Comparison of ENCODE assay signal across 1 cellular context in the genomic region with DNA sequence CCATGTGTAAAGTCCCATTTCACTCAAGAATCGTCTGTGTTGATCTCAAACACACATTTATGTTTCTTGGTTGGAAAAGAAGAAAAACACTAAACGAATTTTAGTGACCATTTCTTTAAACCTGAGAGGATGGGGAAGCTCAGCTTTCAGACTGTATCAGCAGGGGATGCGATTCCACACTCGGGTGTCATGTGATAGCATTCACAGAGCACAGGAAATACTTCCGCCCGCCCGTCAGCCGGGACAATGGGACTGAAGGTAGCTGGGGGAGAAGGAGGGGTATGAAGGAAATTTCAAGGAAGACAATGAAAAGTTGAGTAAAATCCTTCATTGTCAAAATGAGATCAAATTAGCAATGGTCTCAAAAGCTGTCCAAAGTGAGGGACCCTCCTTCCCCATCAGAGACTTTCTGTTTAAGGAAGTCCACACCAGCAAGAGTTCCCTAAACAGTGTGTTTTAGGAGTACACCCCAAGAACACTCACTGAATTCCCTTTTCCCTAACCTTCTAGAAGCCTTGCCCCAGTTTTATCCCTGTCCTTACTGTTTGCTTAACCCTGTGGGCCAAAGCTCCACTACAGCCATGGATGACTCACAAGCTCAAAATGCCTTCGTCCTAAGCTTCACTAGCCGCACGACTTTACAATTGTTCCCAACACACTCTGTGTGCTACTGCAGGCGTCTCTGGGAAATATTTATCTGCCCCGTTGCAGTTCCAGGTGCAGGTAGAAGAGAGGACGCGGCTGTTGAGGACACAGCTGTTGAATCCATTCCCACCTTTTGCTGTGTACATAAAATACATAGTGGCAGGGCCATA.
A peak's percentile ranks its signal among the peaks of the same experiment; 100 is the strongest.
TF ChIP-seq lines count a peak whose summit lies in the region.

No MANE protein-coding gene starts in this region.

TF ChIP-seq in SK-N-SH, 30 proteins besides CTCF, POLR2A, EP300 and RAD21 (continued from another document):
- 0 out of 2 replicates have a peak, but pooled peaks have one; percentile 14 for TF ChIP-seq JUND (IDR thresholded peaks at IDR 0.05)
- no peak for TF ChIP-seq NRF1 (IDR thresholded peaks at IDR 0.05; ENCODE audit: low read depth, low read length)
- TF ChIP-seq RXRA (IDR thresholded peaks at IDR 0.05; ENCODE audit: borderline replicate concordance, low read depth), result no peak
- TF ChIP-seq GATA2 (CRISPR knock-in tag; IDR thresholded peaks at IDR 0.05), result no peak
- no peak for TF ChIP-seq ELF1 (IDR thresholded peaks at IDR 0.05)
- TF ChIP-seq SMC3 (IDR thresholded peaks at IDR 0.05; ENCODE audit: low read depth, low read length), result no peak
- TF ChIP-seq, protein P1, sequence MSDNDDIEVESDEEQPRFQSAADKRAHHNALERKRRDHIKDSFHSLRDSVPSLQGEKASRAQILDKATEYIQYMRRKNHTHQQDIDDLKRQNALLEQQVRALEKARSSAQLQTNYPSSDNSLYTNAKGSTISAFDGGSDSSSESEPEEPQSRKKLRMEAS (IDR thresholded peaks at IDR 0.05; ENCODE audit: low read depth), result no peak
- TF ChIP-seq, protein P2, sequence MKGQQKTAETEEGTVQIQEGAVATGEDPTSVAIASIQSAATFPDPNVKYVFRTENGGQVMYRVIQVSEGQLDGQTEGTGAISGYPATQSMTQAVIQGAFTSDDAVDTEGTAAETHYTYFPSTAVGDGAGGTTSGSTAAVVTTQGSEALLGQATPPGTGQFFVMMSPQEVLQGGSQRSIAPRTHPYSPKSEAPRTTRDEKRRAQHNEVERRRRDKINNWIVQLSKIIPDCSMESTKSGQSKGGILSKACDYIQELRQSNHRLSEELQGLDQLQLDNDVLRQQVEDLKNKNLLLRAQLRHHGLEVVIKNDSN (IDR thresholded peaks at IDR 0.05; ENCODE audit: borderline replicate concordance, low read depth), result peak; percentile 13; the same call in 1 of the 2 replicates
- TF ChIP-seq, protein P3, sequence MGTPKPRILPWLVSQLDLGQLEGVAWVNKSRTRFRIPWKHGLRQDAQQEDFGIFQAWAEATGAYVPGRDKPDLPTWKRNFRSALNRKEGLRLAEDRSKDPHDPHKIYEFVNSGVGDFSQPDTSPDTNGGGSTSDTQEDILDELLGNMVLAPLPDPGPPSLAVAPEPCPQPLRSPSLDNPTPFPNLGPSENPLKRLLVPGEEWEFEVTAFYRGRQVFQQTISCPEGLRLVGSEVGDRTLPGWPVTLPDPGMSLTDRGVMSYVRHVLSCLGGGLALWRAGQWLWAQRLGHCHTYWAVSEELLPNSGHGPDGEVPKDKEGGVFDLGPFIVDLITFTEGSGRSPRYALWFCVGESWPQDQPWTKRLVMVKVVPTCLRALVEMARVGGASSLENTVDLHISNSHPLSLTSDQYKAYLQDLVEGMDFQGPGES (IDR thresholded peaks at IDR 0.05; ENCODE audit: low read depth, low read length), result no peak
- TF ChIP-seq POLR2AphosphoS5 (IDR thresholded peaks at IDR 0.05; ENCODE audit: low read depth, low read length), result no peak
